9 cellular contexts compared by ENCODE assay signal in the genomic region with DNA sequence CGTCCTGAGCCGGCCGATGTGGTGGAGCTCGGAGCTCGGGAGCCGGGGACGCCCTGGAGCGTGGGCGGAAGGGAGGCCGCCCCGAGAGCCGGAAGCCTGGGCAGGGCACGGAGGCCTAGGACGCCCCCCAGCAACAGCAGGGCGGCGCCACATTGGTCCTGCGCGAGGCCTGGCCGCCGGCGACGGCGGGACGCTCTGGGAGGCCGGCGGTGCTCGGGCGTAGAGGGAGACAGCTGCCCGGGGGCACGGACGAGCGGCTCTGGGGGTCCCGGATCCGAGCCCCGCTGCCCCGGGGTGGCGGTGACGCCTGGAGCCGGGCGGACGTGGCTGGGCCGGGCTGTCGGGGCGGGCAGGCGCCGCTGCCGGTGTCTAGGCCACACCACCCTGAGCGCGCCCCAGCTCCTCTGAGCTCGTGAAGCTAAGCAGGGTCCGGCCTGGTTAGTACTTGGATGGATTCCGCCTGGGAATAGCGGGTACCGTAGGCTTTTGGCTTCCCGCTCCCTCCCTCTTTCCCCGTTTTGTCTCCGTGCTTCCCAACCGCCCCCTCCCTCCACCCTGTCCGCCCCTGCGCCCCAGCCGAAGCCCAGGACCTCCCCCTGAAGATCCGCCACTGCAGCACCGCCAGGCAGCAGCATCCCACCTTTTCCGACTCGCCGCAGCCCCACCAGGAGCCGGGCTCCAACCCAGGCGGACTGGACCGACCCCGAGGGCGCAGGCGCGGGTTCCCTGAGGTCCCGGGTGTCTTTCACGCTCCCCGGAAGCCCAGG. TPM values are rescaled to one million over a fixed set of nuclear protein-coding genes. Genes with fewer than 3 reads are reported as not detected.
DNase-seq lines count a peak whose midpoint lies in the region; ATAC-seq and TF ChIP-seq lines count a peak whose summit lies in the region.
"Had no signal": no experiment of that assay in that cellular context is flagged by ENCODE, and none has a peak within 500 bp of the region (broad histone marks: within the 10 kb centered on the region; RNA-seq: fewer than 3 reads in every experiment).

No MANE protein-coding gene starts in this region.

- CTCF ChIA-PET in activated CD8-positive, alpha-beta memory T cell treated with anti-CD3 and anti-CD28 coated beads, Interleukin-2, amount 10 ng/mL, durations not matched to agents 7 days and 5 days (lab: Charles Lee): no interaction called here

- H3K4me1 Mint-ChIP-seq in activated CD8-positive, alpha-beta memory T cell treated with anti-CD3 and anti-CD28 coated beads, Interleukin-2, amount 10 ng/mL, durations not matched to agents 7 days and 5 days: peaks cover 15% of the 10 kb centered on the region
- H3K4me1 Mint-ChIP-seq in osteocyte (ENCODE audit: unreplicated experiment): no peaks in the 10 kb centered on the region

- WGBS in heart left ventricle, 4 donors: 2 to 9% (median 7%) methylated on average over 43 to 76 of the region's 76 CpGs

- intact Hi-C loops in heart left ventricle (cut with DNase I): no loop called here
- intact Hi-C loops in Right ventricle myocardium inferior (cut with DNase I): no loop called here
- intact Hi-C loops in dorsolateral prefrontal cortex (cut with DNase I): no loop called here

- no peaks in the 10 kb centered on the region for H3K36me3 ChIP-seq in heart left ventricle

- DNase-seq in heart left ventricle (peak in 1 of 5 donors; percentile 60), Right ventricle myocardium inferior (ENCODE audit: missing footprints) (no peak), islet precursor cell (peak; percentile 64), GM19240 (ENCODE audit: insufficient read length, low spot score) (no peak), osteocyte (ENCODE audit: extremely low spot score, unreplicated experiment) (no peak), dorsolateral prefrontal cortex (no peak)
- DNase-seq in activated CD8-positive, alpha-beta memory T cell treated with anti-CD3 and anti-CD28 coated beads, Interleukin-2, amount 10 ng/mL, durations not matched to agents 7 days and 5 days: no peak
- DNase-seq: activated naive CD4-positive, alpha-beta T cell treated with anti-CD3 and anti-CD28 coated beads, Interleukin-2, amount 50 U/mL, for 16 hours had no signal

- no peak for TF ChIP-seq POLR2A in heart left ventricle (IDR thresholded peaks at IDR 0.05)

- no peaks in the 10 kb centered on the region for H3K9me3 Mint-ChIP-seq in activated CD8-positive, alpha-beta memory T cell treated with anti-CD3 and anti-CD28 coated beads, Interleukin-2, amount 10 ng/mL, durations not matched to agents 7 days and 5 days (ENCODE audit: low read depth)
- peaks cover 25% of the 10 kb centered on the region for H3K9me3 Mint-ChIP-seq in osteocyte (ENCODE audit: unreplicated experiment)

- peaks cover 0 to 3% (median 0%) of the 10 kb centered on the region in 12 donors for H3K9me3 ChIP-seq in heart left ventricle

- ATAC-seq in heart left ventricle: peak in 2 of 4 donors; percentile 34 to 37
- no peak for ATAC-seq in Right ventricle myocardium inferior
- peak; percentile 67 for ATAC-seq in activated CD8-positive, alpha-beta memory T cell treated with anti-CD3 and anti-CD28 coated beads, Interleukin-2, amount 10 ng/mL, durations not matched to agents 7 days and 5 days
- no peak for ATAC-seq in GM18520 (IDR thresholded peaks at IDR 0.05; ENCODE audit: unreplicated experiment)

- H3K36me3 Mint-ChIP-seq in activated CD8-positive, alpha-beta memory T cell treated with anti-CD3 and anti-CD28 coated beads, Interleukin-2, amount 10 ng/mL, durations not matched to agents 7 days and 5 days: peaks cover 15% of the 10 kb centered on the region
- H3K36me3 Mint-ChIP-seq in osteocyte (ENCODE audit: unreplicated experiment): no peaks in the 10 kb centered on the region

- no peak overlapping the region for H3K27ac ChIP-seq in heart left ventricle
- no peak overlapping the region for H3K27ac ChIP-seq in dorsolateral prefrontal cortex

- H3K27me3 Mint-ChIP-seq in activated CD8-positive, alpha-beta memory T cell treated with anti-CD3 and anti-CD28 coated beads, Interleukin-2, amount 10 ng/mL, durations not matched to agents 7 days and 5 days: peaks cover 78% of the 10 kb centered on the region
- no peaks in the 10 kb centered on the region for H3K27me3 Mint-ChIP-seq in osteocyte (ENCODE audit: unreplicated experiment)

- no peak for TF ChIP-seq CTCF in heart left ventricle (IDR thresholded peaks at IDR 0.05)
- no peak for TF ChIP-seq CTCF in osteocyte (IDR thresholded peaks at IDR 0.05)
- no peak for TF ChIP-seq CTCF in dorsolateral prefrontal cortex (IDR thresholded peaks at IDR 0.05 in 54 of 56, conservative IDR thresholded peaks at IDR 0.05 in 2 of 56; ENCODE audit: low read depth in 1 of 56, partially characterized antibody in 56 of 56)

- H3K4me1 ChIP-seq in heart left ventricle: peaks cover 0 to 29% (median 0%) of the 10 kb centered on the region in 12 donors

- H3K4me3 Mint-ChIP-seq in activated CD8-positive, alpha-beta memory T cell treated with anti-CD3 and anti-CD28 coated beads, Interleukin-2, amount 10 ng/mL, durations not matched to agents 7 days and 5 days: no peak overlapping the region
- no peak overlapping the region for H3K4me3 Mint-ChIP-seq in osteocyte (ENCODE audit: unreplicated experiment)

- H3K27me3 ChIP-seq in heart left ventricle (peaks cover 31 to 94% (median 65%) of the 10 kb centered on the region in 9 donors), dorsolateral prefrontal cortex (peaks cover 4 to 99% (median 74%) of the 10 kb centered on the region in 45 donors)

- H3K4me3 ChIP-seq in heart left ventricle: peak overlapping the region in 7 of 12 donors; percentile 12 to 43 (median 31)
- H3K4me3 ChIP-seq in dorsolateral prefrontal cortex: peak overlapping the region in 5 of 59 donors; percentile 5 to 18 (median 10)

- no peak overlapping the region for H3K27ac Mint-ChIP-seq in activated CD8-positive, alpha-beta memory T cell treated with anti-CD3 and anti-CD28 coated beads, Interleukin-2, amount 10 ng/mL, durations not matched to agents 7 days and 5 days
- H3K27ac Mint-ChIP-seq in osteocyte (ENCODE audit: unreplicated experiment): no peak overlapping the region

RNA-seq across cellular contexts. Expression of a gene that starts 12.1 kb away (rescaled TPM):
- not detected for total RNA-seq in heart left ventricle
- not detected for polyA plus RNA-seq in heart left ventricle
- not detected for total RNA-seq in Right ventricle myocardium inferior
- total RNA-seq in activated CD8-positive, alpha-beta memory T cell treated with anti-CD3 and anti-CD28 coated beads, Interleukin-2, amount 10 ng/mL, durations not matched to agents 7 days and 5 days: not detected
- total RNA-seq in osteocyte: not detected in 2 replicates
- total RNA-seq in dorsolateral prefrontal cortex: not detected

RNA-seq across cellular contexts. Expression of a gene that starts 49.3 kb away (rescaled TPM):
- total RNA-seq in heart left ventricle: not detected
- polyA plus RNA-seq in heart left ventricle: not detected
- total RNA-seq in Right ventricle myocardium inferior: not detected
- total RNA-seq in activated CD8-positive, alpha-beta memory T cell treated with anti-CD3 and anti-CD28 coated beads, Interleukin-2, amount 10 ng/mL, durations not matched to agents 7 days and 5 days: not detected
- not detected in 2 replicates for total RNA-seq in osteocyte
- total RNA-seq in dorsolateral prefrontal cortex: under 1 TPM in 16 of 120 experiments, not detected in 104; 0.10 to 0.71 (median 0.15) TPM
